9 cellular contexts compared by ENCODE assay signal in genomic region chr2:144099746-144100438, GRCh38.
DNase-seq lines count a peak whose midpoint lies in the region; ATAC-seq and TF ChIP-seq lines count a peak whose summit lies in the region.
"Had no signal": no experiment of that assay in that cellular context is flagged by ENCODE, and none has a peak within 500 bp of the region (broad histone marks: within the 10 kb centered on the region; RNA-seq: fewer than 3 reads in every experiment).

No MANE protein-coding gene starts in this region.

- H3K36me3 ChIP-seq in BJ (ENCODE audit: control insufficient read depth, insufficient read depth, low read length) (no peaks in the 10 kb centered on the region), lower lobe of right lung (no peaks in the 10 kb centered on the region)
- H3K36me3 ChIP-seq: esophagus muscularis mucosa had no signal

- no peaks in the 10 kb centered on the region for H3K27me3 Mint-ChIP-seq in HFFc6 (ENCODE audit: insufficient read depth)
- no peaks in the 10 kb centered on the region for H3K27me3 Mint-ChIP-seq in glutamatergic neuron (ENCODE audit: unreplicated experiment)

- no peak for DNase-seq in BJ (ENCODE audit: low read depth)
- peak; percentile 89 for DNase-seq in HFFc6
- DNase-seq in amniotic stem cell (lab: John Stamatoyannopoulos, UW): peak; percentile 72
- no peak for DNase-seq in lower lobe of right lung
- DNase-seq in COLO829 (ENCODE audit: low spot score): no peak
- no peak for DNase-seq in glutamatergic neuron
- no peak for DNase-seq in SKM-1 (lab: John Stamatoyannopoulos, UW; ENCODE audit: unreplicated experiment)

- peak overlapping the region; percentile 56 for H3K4me3 Mint-ChIP-seq in HFFc6
- no peak overlapping the region for H3K4me3 Mint-ChIP-seq in glutamatergic neuron (ENCODE audit: unreplicated experiment)

- CTCF ChIA-PET in BJ (lab: Yijun Ruan, JAX): interaction anchor here (0.5 to 2.7 kb wide), 4 partner anchors 9 to 298 kb away, joined by 3 to 6 read pairs (median 4); no protein-coding TSS in a partner anchor

- H3K27ac ChIP-seq in lower lobe of right lung: no peak overlapping the region
- H3K27ac ChIP-seq: esophagus muscularis mucosa had no signal

- ATAC-seq in lower lobe of right lung (peak; percentile 90 to 95), HG02763 (IDR thresholded peaks at IDR 0.05; ENCODE audit: unreplicated experiment) (no peak)

- intact Hi-C loops in lower lobe of right lung (cut with DNase I): no loop called here

- H3K36me3 Mint-ChIP-seq in HFFc6 (ENCODE audit: low read depth) (peaks cover 9% of the 10 kb centered on the region; the same call in 1 of the 2 replicates), glutamatergic neuron (ENCODE audit: unreplicated experiment) (peaks cover 4% of the 10 kb centered on the region)

- no peaks in the 10 kb centered on the region for H3K27me3 ChIP-seq in BJ (ENCODE audit: control insufficient read depth, insufficient read depth, low read length)
- no peaks in the 10 kb centered on the region for H3K27me3 ChIP-seq in lower lobe of right lung (ENCODE audit: low read depth)
- H3K27me3 ChIP-seq: esophagus muscularis mucosa had no signal

- peaks cover 51% of the 10 kb centered on the region for H3K4me1 Mint-ChIP-seq in HFFc6 (ENCODE audit: low read depth)
- H3K4me1 Mint-ChIP-seq in glutamatergic neuron (ENCODE audit: low read depth, unreplicated experiment): no peaks in the 10 kb centered on the region

- H3K27ac Mint-ChIP-seq in HFFc6 (peak overlapping the region; percentile 69), glutamatergic neuron (ENCODE audit: unreplicated experiment) (no peak overlapping the region)

- POLR2A ChIA-PET in BJ (lab: Charles Lee): no interaction called here

- H3K9me3 Mint-ChIP-seq in HFFc6: peaks cover 3% of the 10 kb centered on the region
- H3K9me3 Mint-ChIP-seq in glutamatergic neuron (ENCODE audit: unreplicated experiment): peaks cover 9% of the 10 kb centered on the region

- no peaks in the 10 kb centered on the region for H3K4me1 ChIP-seq in lower lobe of right lung
- H3K4me1 ChIP-seq: esophagus muscularis mucosa had no signal

- peak; percentile 21; the same call in 1 of the 2 replicates for TF ChIP-seq CTCF in BJ (IDR thresholded peaks at IDR 0.05; ENCODE audit: insufficient read depth, low read depth, low read length)
- peak; percentile 79 for TF ChIP-seq CTCF in HFFc6 (IDR thresholded peaks at IDR 0.05)
- peak; percentile 12 for TF ChIP-seq CTCF in lower lobe of right lung (IDR thresholded peaks at IDR 0.05)
- no peak for TF ChIP-seq CTCF in glutamatergic neuron (IDR thresholded peaks at IDR 0.05; ENCODE audit: partially characterized antibody, unreplicated experiment)

- peaks cover 4% of the 10 kb centered on the region for H3K9me3 ChIP-seq in lower lobe of right lung

- no peak overlapping the region for H3K4me3 ChIP-seq in BJ (ENCODE audit: low read depth, low read length)
- H3K4me3 ChIP-seq in lower lobe of right lung: no peak overlapping the region
- H3K4me3 ChIP-seq: esophagus muscularis mucosa had no signal

Comparison
In these comparisons a context has a peak if more than half of its experiments do, and no peak if none do; other contexts are left out.
1. DNase-seq: peak in HFFc6 (single experiment) and amniotic stem cell (single experiment); none in BJ (single experiment), lower lobe of right lung (single experiment), COLO829 (single experiment), glutamatergic neuron (single experiment) and SKM-1 (single experiment).